Comparison of ENCODE assay signal across 8 cellular contexts in genomic region chr3:146469206-146470017, GRCh38. TPM values are rescaled to one million over a fixed set of nuclear protein-coding genes. Genes with fewer than 3 reads are reported as not detected.
DNase-seq lines count a peak whose midpoint lies in the region; ATAC-seq lines count a peak whose summit lies in the region.

PLSCR2 (minus strand) TSS chr3:146469561; CDS start chr3:146459904, 9,657 bp downstream.

- H3K9me3 Mint-ChIP-seq in activated CD8-positive, alpha-beta T cell treated with anti-CD3 and anti-CD28 coated beads, Interleukin-2, amount 10 ng/mL, durations not matched to agents 7 days and 5 days (ENCODE audit: insufficient read depth), result no peaks in the 10 kb centered on the region
- no peaks in the 10 kb centered on the region for H3K9me3 Mint-ChIP-seq in effector memory CD8-positive, alpha-beta T cell

- H3K27me3 ChIP-seq in mucosa of rectum (ENCODE audit: control insufficient read depth in 2 of 2, insufficient read depth in 2 of 2, low read length in 2 of 2), result no peaks in the 10 kb centered on the region

- POLR2A ChIA-PET in activated CD8-positive, alpha-beta T cell treated with anti-CD3 and anti-CD28 coated beads, Interleukin-2, amount 10 ng/mL, durations not matched to agents 7 days and 5 days (lab: Charles Lee), result interaction anchor here (1.5 kb wide), 1 partner anchor 29 kb away, joined by 3 read pairs; no protein-coding TSS in a partner anchor

- CTCF ChIA-PET in activated CD8-positive, alpha-beta T cell treated with anti-CD3 and anti-CD28 coated beads, Interleukin-2, amount 10 ng/mL, durations not matched to agents 7 days and 5 days (lab: Charles Lee), result no interaction called here

- peak; percentile 23 for DNase-seq in EH (ENCODE audit: low read depth)
- peak; percentile 43 for DNase-seq in NCI-H1105 treated with DMSO at 0.1 percent for 48 hours (lab: John Stamatoyannopoulos, UW)
- peak; percentile 68 for DNase-seq in activated CD8-positive, alpha-beta T cell treated with anti-CD3 and anti-CD28 coated beads, Interleukin-2, amount 10 ng/mL, durations not matched to agents 7 days and 5 days
- DNase-seq in effector memory CD8-positive, alpha-beta T cell, result peak; percentile 53 to 74 (median 62)
- peak; percentile 18 for DNase-seq in stimulated activated CD8-positive, alpha-beta memory T cell treated with anti-CD3 and anti-CD28 coated beads, Interleukin-7, amount 100 ng/mL, for 24 hours (ENCODE audit: low read depth)
- no peak for DNase-seq in NOMO-1 (lab: John Stamatoyannopoulos, UW; ENCODE audit: unreplicated experiment in 2 of 2)

- H3K27ac ChIP-seq in mucosa of rectum (ENCODE audit: low read depth in 2 of 2, low read length in 2 of 2), result peak within 1 kb of the TSS; percentile 82 to 93

- H3K4me1 Mint-ChIP-seq in activated CD8-positive, alpha-beta T cell treated with anti-CD3 and anti-CD28 coated beads, Interleukin-2, amount 10 ng/mL, durations not matched to agents 7 days and 5 days (ENCODE audit: low read depth), result peaks cover 19% of the 10 kb centered on the region
- peaks cover 0 to 6% of the 10 kb centered on the region in 2 donors for H3K4me1 Mint-ChIP-seq in effector memory CD8-positive, alpha-beta T cell (ENCODE audit: low read depth in 2 of 2)

- no peaks in the 10 kb centered on the region for H3K36me3 ChIP-seq in mucosa of rectum (ENCODE audit: control insufficient read depth in 2 of 2, insufficient read depth in 2 of 2, low read length in 2 of 2)

- H3K9ac ChIP-seq in mucosa of rectum (ENCODE audit: low read depth in 1 of 2, low read length in 2 of 2), result peak within 1 kb of the TSS; percentile 63 to 72

- peak within 1 kb of the TSS; percentile 69 for H3K27ac Mint-ChIP-seq in activated CD8-positive, alpha-beta T cell treated with anti-CD3 and anti-CD28 coated beads, Interleukin-2, amount 10 ng/mL, durations not matched to agents 7 days and 5 days
- peak within 1 kb of the TSS; percentile 69 to 77 for H3K27ac Mint-ChIP-seq in effector memory CD8-positive, alpha-beta T cell

- no peaks in the 10 kb centered on the region for H3K36me3 Mint-ChIP-seq in activated CD8-positive, alpha-beta T cell treated with anti-CD3 and anti-CD28 coated beads, Interleukin-2, amount 10 ng/mL, durations not matched to agents 7 days and 5 days (ENCODE audit: low read depth)
- no peaks in the 10 kb centered on the region for H3K36me3 Mint-ChIP-seq in effector memory CD8-positive, alpha-beta T cell (ENCODE audit: insufficient read depth)

- H3K4me1 ChIP-seq in mucosa of rectum (ENCODE audit: control insufficient read depth in 2 of 2, insufficient read depth in 2 of 2, low read length in 2 of 2), result peaks cover 0 to 8% of the 10 kb centered on the region in 2 donors

- H3K27me3 Mint-ChIP-seq in activated CD8-positive, alpha-beta T cell treated with anti-CD3 and anti-CD28 coated beads, Interleukin-2, amount 10 ng/mL, durations not matched to agents 7 days and 5 days (ENCODE audit: low read depth), result peaks cover 3% of the 10 kb centered on the region
- peaks cover 2 to 8% of the 10 kb centered on the region in 2 donors for H3K27me3 Mint-ChIP-seq in effector memory CD8-positive, alpha-beta T cell

- peak; percentile 99 for ATAC-seq in GM21576 (IDR thresholded peaks at IDR 0.05; ENCODE audit: unreplicated experiment)
- ATAC-seq in activated CD8-positive, alpha-beta T cell treated with anti-CD3 and anti-CD28 coated beads, Interleukin-2, amount 10 ng/mL, durations not matched to agents 7 days and 5 days, result peak; percentile 93
- ATAC-seq in effector memory CD8-positive, alpha-beta T cell (replicated peaks), result peak; percentile 94

- H3K9me3 ChIP-seq in mucosa of rectum (ENCODE audit: control insufficient read depth in 2 of 2, low read length in 2 of 2), result no peaks in the 10 kb centered on the region

- peak within 1 kb of the TSS; percentile 71 to 79 for H3K4me3 ChIP-seq in mucosa of rectum (ENCODE audit: low read length in 2 of 2)

- peak within 1 kb of the TSS; percentile 70 for H3K4me3 Mint-ChIP-seq in activated CD8-positive, alpha-beta T cell treated with anti-CD3 and anti-CD28 coated beads, Interleukin-2, amount 10 ng/mL, durations not matched to agents 7 days and 5 days
- peak within 1 kb of the TSS; percentile 78 to 82 for H3K4me3 Mint-ChIP-seq in effector memory CD8-positive, alpha-beta T cell

RNA-seq across cellular contexts. Expression of gene PLSCR2, which starts in this region (rescaled TPM):
- total RNA-seq in activated CD8-positive, alpha-beta T cell treated with anti-CD3 and anti-CD28 coated beads, Interleukin-2, amount 10 ng/mL, durations not matched to agents 7 days and 5 days, result not detected

Comparison
In these comparisons a context has a peak if more than half of its experiments do, and no peak if none do; other contexts are left out.
1. Peak in DNase-seq and ATAC-seq in activated CD8-positive, alpha-beta T cell treated with anti-CD3 and anti-CD28 coated beads, Interleukin-2, amount 10 ng/mL, durations not matched to agents 7 days and 5 days; RNA of the gene not detected or under 1 TPM.
2. DNase-seq: peak in EH (single experiment), NCI-H1105 treated with DMSO at 0.1 percent for 48 hours (single experiment), effector memory CD8-positive, alpha-beta T cell (3 of 3) and stimulated activated CD8-positive, alpha-beta memory T cell treated with anti-CD3 and anti-CD28 coated beads, Interleukin-7, amount 100 ng/mL, for 24 hours (single experiment); none in NOMO-1 (0 of 2).
3. Peak in every context shown above with its lines, with median percentiles within 50 percentile points of each other: ATAC-seq.